In genomic region chr11:122215244-122215992, GRCh38 we compare ENCODE assay signal across 8 cellular contexts.
A peak's percentile ranks its signal among the peaks of the same experiment; 100 is the strongest.
DNase-seq lines count a peak whose midpoint lies in the region; ATAC-seq and TF ChIP-seq lines count a peak whose summit lies in the region.

No MANE protein-coding gene starts in this region.

- intact Hi-C loops in Panc1 (cut with micrococcal nuclease; ENCODE audit: unreplicated experiment), result loop anchor here (1.0 kb wide), 1 partner anchor 290 kb away; no protein-coding TSS in a partner anchor

- no TSS peak for BruUV-seq in Panc1 (replicated peaks; lab: Mats Ljungman, UMichigan)

- DNase-seq in CD1c-positive myeloid dendritic cell (ENCODE audit: extremely low spot score) (peak; percentile 52), Panc1 (ENCODE audit: low read depth, low spot score) (no peak), cardiac fibroblast (ENCODE audit: low read depth in 2 of 2) (peak; percentile 97 to 99), kidney glomerular epithelial cell (lab: John Stamatoyannopoulos, UW) (peak; percentile 66)
- DNase-seq in stimulated activated CD4-positive, alpha-beta T cell treated with anti-CD3 and anti-CD28 coated beads, Interleukin-2, amount 100 ng/mL, for 48 hours, result peak; percentile 18 to 20
- DNase-seq in stimulated activated naive CD4-positive, alpha-beta T cell treated with Interleukin-2 at 50 U/mL for 16 hours (lab: John Stamatoyannopoulos, UW), result no peak

- no peaks in the 10 kb centered on the region for H3K9me3 ChIP-seq in Panc1 (ENCODE audit: control insufficient read depth, insufficient read depth, low read depth, low read length)

- CTCF ChIA-PET in Panc1 (lab: Charles Lee), result interaction anchor here (0.6 to 1.3 kb wide), 3 partner anchors 94 to 460 kb away, joined by 3 to 5 read pairs (median 3); no protein-coding TSS in a partner anchor

- H3K36me3 ChIP-seq in Panc1 (ENCODE audit: control insufficient read depth, insufficient read depth, low read length), result no peaks in the 10 kb centered on the region

- TF ChIP-seq CTCF in Panc1 (IDR thresholded peaks at IDR 0.05) (peak; percentile 98), cardiac fibroblast (IDR thresholded peaks at IDR 0.05; ENCODE audit: low read depth, low read length) (peak; percentile 97)

- H3K4me3 ChIP-seq in Panc1 (ENCODE audit: low read depth in 2 of 2, low read length in 2 of 2) (no peak overlapping the region), cardiac fibroblast (replicated peaks in 1 of 2; ENCODE audit: low read depth in 2 of 2, low read length in 2 of 2) (no peak overlapping the region)

- ATAC-seq in GM19023 (IDR thresholded peaks at IDR 0.05; ENCODE audit: unreplicated experiment) (peak; percentile 74), HG03378 (IDR thresholded peaks at IDR 0.05; ENCODE audit: unreplicated experiment) (peak; percentile 50), Panc1 (peak; percentile 97)

- in situ Hi-C loops in Panc1 (cut with HindIII; ENCODE audit: low pct_unique_long_range_greater_than_20kb, low sequenced_read_pairs), result no loop called here

- POLR2A ChIA-PET in Panc1 (lab: Charles Lee), result no interaction called here

- H3K27me3 ChIP-seq in Panc1 (ENCODE audit: control insufficient read depth, insufficient read depth, low read length), result no peaks in the 10 kb centered on the region

- H3K27ac ChIP-seq in Panc1 (ENCODE audit: low read length), result no peak overlapping the region

- no peaks in the 10 kb centered on the region for H3K4me1 ChIP-seq in Panc1 (ENCODE audit: control insufficient read depth, insufficient read depth, low read length)

Comparison
In these comparisons a context has a peak if more than half of its experiments do, and no peak if none do; other contexts are left out.
1. DNase-seq: peak in CD1c-positive myeloid dendritic cell (single experiment), cardiac fibroblast (2 of 2), kidney glomerular epithelial cell (single experiment) and stimulated activated CD4-positive, alpha-beta T cell treated with anti-CD3 and anti-CD28 coated beads, Interleukin-2, amount 100 ng/mL, for 48 hours (2 of 2); none in Panc1 (single experiment) and stimulated activated naive CD4-positive, alpha-beta T cell treated with Interleukin-2 at 50 U/mL for 16 hours (single experiment).
2. Peak in every context shown above with its lines, with median percentiles within 50 percentile points of each other: ATAC-seq.